19 cellular contexts compared by ENCODE assay signal in the genomic region with DNA sequence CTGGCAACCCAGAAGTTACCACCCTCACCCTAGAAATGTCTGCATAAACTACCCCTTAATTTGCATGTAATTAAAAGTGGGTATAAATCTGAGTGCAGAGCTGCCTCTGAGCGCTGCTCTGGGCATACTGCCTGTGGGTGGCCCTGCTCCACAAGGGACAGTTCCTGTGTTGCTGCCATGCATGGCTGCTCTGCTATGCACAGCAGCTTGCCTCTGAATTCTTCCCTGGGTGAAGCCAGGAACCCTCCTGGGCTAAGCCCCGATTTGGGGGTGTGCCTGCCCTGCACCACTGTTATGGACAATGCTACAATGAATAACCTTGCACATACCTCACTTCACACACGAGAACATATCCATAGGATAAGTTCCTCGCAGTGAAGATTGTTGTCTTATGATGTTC. TPM values are rescaled to one million over a fixed set of nuclear protein-coding genes. Genes with fewer than 3 reads are reported as not detected.
A peak's percentile ranks its signal among the peaks of the same experiment; 100 is the strongest.
DNase-seq lines count a peak whose midpoint lies in the region; ATAC-seq and TF ChIP-seq lines count a peak whose summit lies in the region.
"Had no signal": no experiment of that assay in that cellular context is flagged by ENCODE, and none has a peak within 500 bp of the region (broad histone marks: within the 10 kb centered on the region; RNA-seq: fewer than 3 reads in every experiment).

No MANE protein-coding gene starts in this region.

- TF ChIP-seq CTCF in RWPE2 (IDR thresholded peaks at IDR 0.05; ENCODE audit: poor library complexity, severe bottlenecking) (no peak), progenitor cell of endocrine pancreas (IDR thresholded peaks at IDR 0.05; ENCODE audit: unreplicated experiment) (no peak)

- ATAC-seq in activated naive CD8-positive, alpha-beta T cell treated with anti-CD3 and anti-CD28 coated beads, Interleukin-2, amount 50 U/mL, for 24 hours, result peak; percentile 15
- ATAC-seq in RWPE2 (ENCODE audit: low read depth), result no peak
- no peak for ATAC-seq in sciatic nerve

- H3K9me3 Mint-ChIP-seq in activated naive CD8-positive, alpha-beta T cell treated with anti-CD3 and anti-CD28 coated beads, Interleukin-2, amount 50 U/mL, for 24 hours, result peaks cover 7% of the 10 kb centered on the region
- H3K9me3 Mint-ChIP-seq in activated naive CD8-positive, alpha-beta T cell treated with anti-CD3 and anti-CD28 coated beads for 36 hours, result peaks cover 3% of the 10 kb centered on the region
- peaks cover 22% of the 10 kb centered on the region for H3K9me3 Mint-ChIP-seq in progenitor cell of endocrine pancreas (ENCODE audit: low read depth)

- no peak overlapping the region for H3K4me3 Mint-ChIP-seq in activated naive CD8-positive, alpha-beta T cell treated with anti-CD3 and anti-CD28 coated beads, Interleukin-2, amount 50 U/mL, for 24 hours
- H3K4me3 Mint-ChIP-seq in activated naive CD8-positive, alpha-beta T cell treated with anti-CD3 and anti-CD28 coated beads for 36 hours, result no peak overlapping the region
- no peak overlapping the region for H3K4me3 Mint-ChIP-seq in progenitor cell of endocrine pancreas (ENCODE audit: low read depth)
- H3K4me3 Mint-ChIP-seq: B cell; CD8-positive, alpha-beta memory T cell had no signal

- no peaks in the 10 kb centered on the region for H3K36me3 ChIP-seq in RWPE2 (ENCODE audit: low read depth)
- H3K36me3 ChIP-seq: HAP-1 had no signal

- no peak overlapping the region for H3K27ac Mint-ChIP-seq in activated naive CD8-positive, alpha-beta T cell treated with anti-CD3 and anti-CD28 coated beads, Interleukin-2, amount 50 U/mL, for 24 hours
- H3K27ac Mint-ChIP-seq in activated naive CD8-positive, alpha-beta T cell treated with anti-CD3 and anti-CD28 coated beads for 36 hours, result no peak overlapping the region
- H3K27ac Mint-ChIP-seq in progenitor cell of endocrine pancreas, result no peak overlapping the region
- H3K27ac Mint-ChIP-seq: B cell; CD4-positive, CD25-positive, alpha-beta regulatory T cell; CD8-positive, alpha-beta memory T cell had no signal

- intact Hi-C loops in sciatic nerve (cut with DNase I), result no loop called here

- no peak overlapping the region for H3K27ac ChIP-seq in RWPE2 (ENCODE audit: poor library complexity, severe bottlenecking)
- H3K27ac ChIP-seq: 22Rv1, GM23248 had no signal

- H3K4me3 ChIP-seq in RWPE2 (ENCODE audit: severe bottlenecking), result no peak overlapping the region
- H3K4me3 ChIP-seq: GM23248, HAP-1 had no signal

- no peaks in the 10 kb centered on the region for H3K9me3 ChIP-seq in RWPE2 (ENCODE audit: severe bottlenecking)

- no peak for DNase-seq in activated naive CD8-positive, alpha-beta T cell treated with anti-CD3 and anti-CD28 coated beads, Interleukin-2, amount 50 U/mL, for 24 hours
- no peak for DNase-seq in activated naive CD8-positive, alpha-beta T cell treated with anti-CD3 and anti-CD28 coated beads for 36 hours
- DNase-seq in RWPE2 (ENCODE audit: low spot score) (peak; percentile 23), kidney tubule cell (ENCODE audit: low spot score) (peak; percentile 47), sciatic nerve (ENCODE audit: low spot score) (peak; percentile 40), progenitor cell of endocrine pancreas (ENCODE audit: low spot score, unreplicated experiment) (no peak), NCI-H187 (lab: John Stamatoyannopoulos, UW) (no peak), pons (ENCODE audit: low spot score) (no peak)
- DNase-seq: C1 segment of cervical spinal cord; CD4-positive, CD25-positive, alpha-beta regulatory T cell; COR-L47; GDM1; GM23248 had no signal

- peaks cover 11% of the 10 kb centered on the region for H3K4me1 ChIP-seq in RWPE2 (ENCODE audit: insufficient read depth, poor library complexity, severe bottlenecking)
- H3K4me1 ChIP-seq: HAP-1 had no signal

- H3K4me1 Mint-ChIP-seq in activated naive CD8-positive, alpha-beta T cell treated with anti-CD3 and anti-CD28 coated beads, Interleukin-2, amount 50 U/mL, for 24 hours, result no peaks in the 10 kb centered on the region
- H3K4me1 Mint-ChIP-seq in activated naive CD8-positive, alpha-beta T cell treated with anti-CD3 and anti-CD28 coated beads for 36 hours, result no peaks in the 10 kb centered on the region
- peaks cover 3% of the 10 kb centered on the region for H3K4me1 Mint-ChIP-seq in progenitor cell of endocrine pancreas (ENCODE audit: low read depth)

- no peaks in the 10 kb centered on the region for H3K27me3 ChIP-seq in RWPE2 (ENCODE audit: insufficient read depth, poor library complexity, severe bottlenecking)

- H3K27me3 Mint-ChIP-seq in activated naive CD8-positive, alpha-beta T cell treated with anti-CD3 and anti-CD28 coated beads, Interleukin-2, amount 50 U/mL, for 24 hours, result peaks cover 21% of the 10 kb centered on the region
- peaks cover 16% of the 10 kb centered on the region for H3K27me3 Mint-ChIP-seq in activated naive CD8-positive, alpha-beta T cell treated with anti-CD3 and anti-CD28 coated beads for 36 hours
- peaks cover 16% of the 10 kb centered on the region for H3K27me3 Mint-ChIP-seq in progenitor cell of endocrine pancreas

- H3K36me3 Mint-ChIP-seq in activated naive CD8-positive, alpha-beta T cell treated with anti-CD3 and anti-CD28 coated beads, Interleukin-2, amount 50 U/mL, for 24 hours (ENCODE audit: low read depth), result no peaks in the 10 kb centered on the region
- no peaks in the 10 kb centered on the region for H3K36me3 Mint-ChIP-seq in activated naive CD8-positive, alpha-beta T cell treated with anti-CD3 and anti-CD28 coated beads for 36 hours
- H3K36me3 Mint-ChIP-seq in progenitor cell of endocrine pancreas (ENCODE audit: insufficient read depth), result peaks cover 6% of the 10 kb centered on the region
- H3K36me3 Mint-ChIP-seq: CD4-positive, CD25-positive, alpha-beta regulatory T cell had no signal

RNA-seq across cellular contexts. Expression of a gene that starts 35.7 kb away (rescaled TPM):
- total RNA-seq in activated naive CD8-positive, alpha-beta T cell treated with anti-CD3 and anti-CD28 coated beads for 36 hours, result 10 to 100 TPM; 23.9 to 24.1 TPM
- total RNA-seq in sciatic nerve (3.2 TPM), progenitor cell of endocrine pancreas (0.57 and 0.69 TPM in 2 replicates)
- total RNA-seq: A673, GM23248, HT-29 had no signal

Comparison
In these comparisons a context has a peak if more than half of its experiments do, and no peak if none do; other contexts are left out.
1. DNase-seq: peak in RWPE2 (single experiment), kidney tubule cell (single experiment) and sciatic nerve (single experiment); none in activated naive CD8-positive, alpha-beta T cell treated with anti-CD3 and anti-CD28 coated beads, Interleukin-2, amount 50 U/mL, for 24 hours (single experiment), activated naive CD8-positive, alpha-beta T cell treated with anti-CD3 and anti-CD28 coated beads for 36 hours (single experiment), progenitor cell of endocrine pancreas (single experiment), NCI-H187 (0 of 2) and pons (single experiment).